Comparison of ENCODE assay signal across 17 cellular contexts in genomic region chr5:3639175-3639574, GRCh38. TPM values are rescaled to one million over a fixed set of nuclear protein-coding genes. Genes with fewer than 3 reads are reported as not detected.
A peak's percentile ranks its signal among the peaks of the same experiment; 100 is the strongest.
DNase-seq lines count a peak whose midpoint lies in the region; ATAC-seq and TF ChIP-seq lines count a peak whose summit lies in the region.
"Had no signal": no experiment of that assay in that cellular context is flagged by ENCODE, and none has a peak within 500 bp of the region (broad histone marks: within the 10 kb centered on the region; RNA-seq: fewer than 3 reads in every experiment).

No MANE protein-coding gene starts in this region.

- no peak overlapping the region for H3K14ac ChIP-seq in H9 (ENCODE audit: insufficient read depth, low read length)

- H3K9me3 Mint-ChIP-seq in H9 (peaks cover 2 to 6% of the 10 kb centered on the region in 2 experiments; a peak in 3 of 5 replicates), endodermal cell (no peaks in the 10 kb centered on the region)

- H3K36me3 ChIP-seq in DND-41 (ENCODE audit: insufficient read depth, low read length) (no peaks in the 10 kb centered on the region), endodermal cell (ENCODE audit: control insufficient read depth, insufficient read depth, low read length) (no peaks in the 10 kb centered on the region)
- H3K36me3 ChIP-seq: BLaER1 treated with 17β-estradiol and CSF1 and Interleukin-3, amounts not matched to agents 10 nM and 100 nM had no signal

- H3K4me2 ChIP-seq in DND-41 (ENCODE audit: insufficient read depth, low read length) = no peak overlapping the region
- H3K4me2 ChIP-seq in H9 (ENCODE audit: insufficient read depth, insufficient read length, low read length) = no peak overlapping the region
- H3K4me2 ChIP-seq: BLaER1 treated with 17β-estradiol and CSF1 and Interleukin-3, amounts not matched to agents 10 nM and 100 nM had no signal

- no peak overlapping the region for H4K5ac ChIP-seq in H9 (ENCODE audit: insufficient read length, low read depth, low read length)

- H3K27ac Mint-ChIP-seq in H9 (no peak overlapping the region), endodermal cell (no peak overlapping the region)
- H3K27ac Mint-ChIP-seq: CD4-positive, CD25-positive, alpha-beta regulatory T cell; HFFc6 had no signal

- H2AK5ac ChIP-seq in H9 (ENCODE audit: insufficient read length, low read length) = no peak overlapping the region

- H3K4me1 Mint-ChIP-seq in H9 (peaks cover 0 to 8% of the 10 kb centered on the region in 2 experiments; a peak in 2 of 4 replicates), endodermal cell (no peaks in the 10 kb centered on the region)
- H3K4me1 Mint-ChIP-seq: CD4-positive, CD25-positive, alpha-beta regulatory T cell had no signal

- H2AFZ ChIP-seq in DND-41 (ENCODE audit: low read depth, low read length) = no peak overlapping the region
- H2AFZ ChIP-seq in H9 (ENCODE audit: low read length) = no peak overlapping the region

- H3K18ac ChIP-seq in H9 (ENCODE audit: insufficient read length, low read depth, low read length) = no peak overlapping the region

- H3K4me1 ChIP-seq in DND-41 (ENCODE audit: insufficient read depth, low read length) (no peaks in the 10 kb centered on the region), H9 (ENCODE audit: insufficient read depth, low read length) (no peaks in the 10 kb centered on the region), endodermal cell (ENCODE audit: control insufficient read depth, insufficient read depth, low read length) (no peaks in the 10 kb centered on the region)

- no peaks in the 10 kb centered on the region for H3K23me2 ChIP-seq in H9 (ENCODE audit: insufficient read length, low read depth, low read length, poor library complexity, severe bottlenecking)

- peaks cover 2 to 9% (median 6%) of the 10 kb centered on the region in 3 experiments; a peak in 5 of 7 replicates for H3K36me3 Mint-ChIP-seq in H9 (ENCODE audit: insufficient read depth in 1 of 3, low read depth in 3 of 3)
- no peaks in the 10 kb centered on the region for H3K36me3 Mint-ChIP-seq in endodermal cell (ENCODE audit: low read depth)
- H3K36me3 Mint-ChIP-seq: CD4-positive, CD25-positive, alpha-beta regulatory T cell had no signal

- H3K9me3 ChIP-seq in DND-41 (ENCODE audit: insufficient read depth, low read length, severe bottlenecking) (no peaks in the 10 kb centered on the region), H9 (ENCODE audit: control insufficient read depth, low read depth, low read length) (no peaks in the 10 kb centered on the region), endodermal cell (ENCODE audit: control insufficient read depth, low read length) (no peaks in the 10 kb centered on the region)

- no peaks in the 10 kb centered on the region for H3K79me1 ChIP-seq in H9 (ENCODE audit: insufficient read depth, low read depth, low read length, poor library complexity, severe bottlenecking)

- DNase-seq in DND-41 (peak; percentile 22), H9 (peak; percentile 34), endodermal cell (peak; percentile 50), mesenteric fat pad (ENCODE audit: low spot score) (peak; percentile 64), occipital lobe (lab: John Stamatoyannopoulos, UW) (no peak), hippocampal formation (lab: John Stamatoyannopoulos, UW) (no peak), NCI-H82 treated with DMSO at 0.1 percent for 48 hours (lab: John Stamatoyannopoulos, UW; ENCODE audit: unreplicated experiment) (no peak)
- DNase-seq: ACHN; Calu3; CD4-positive, CD25-positive, alpha-beta regulatory T cell; DMS 273 treated with DMSO at 0.1 percent for 48 hours; EL; GOT3; HCEC 1CT; HFFc6 had no signal

- H2BK12ac ChIP-seq in H9 (ENCODE audit: insufficient read length, low read depth, low read length) = no peak overlapping the region

- no peak overlapping the region for H3K4ac ChIP-seq in H9 (ENCODE audit: low read depth, low read length)

- H4K91ac ChIP-seq in H9 (ENCODE audit: insufficient read length, low read depth, low read length) = no peak overlapping the region

- H3K23ac ChIP-seq in H9 (ENCODE audit: insufficient read length, low read depth, low read length) = no peak overlapping the region

- WGBS in H9 (ENCODE audit: extremely low coverage, insufficient read length, low lambda C conversion rate) = no CpG with 5 or more reads among the region's 8 CpGs
- WGBS in endodermal cell (ENCODE audit: insufficient coverage in 1 of 2, insufficient read length in 1 of 2), 2 experiments = 87 to 90% methylated on average over 2 to 7 of the region's 8 CpGs

- ATAC-seq in DND-41 (ENCODE audit: insufficient read depth, low read depth) = peak; percentile 31; the same call in 1 of the 3 replicates
- ATAC-seq: HepG2 had no signal

- peaks cover 1% of the 10 kb centered on the region; the same call in 1 of the 2 replicates for H3K27me3 Mint-ChIP-seq in H9 (ENCODE audit: low read depth)
- H3K27me3 Mint-ChIP-seq in endodermal cell (ENCODE audit: insufficient read depth) = no peaks in the 10 kb centered on the region
- H3K27me3 Mint-ChIP-seq: CD4-positive, CD25-positive, alpha-beta regulatory T cell had no signal

- no peak overlapping the region for H3K27ac ChIP-seq in DND-41 (ENCODE audit: low read length)
- no peak overlapping the region for H3K27ac ChIP-seq in H9 (ENCODE audit: insufficient read length, low read depth, low read length)
- H3K27ac ChIP-seq in endodermal cell (ENCODE audit: low read depth, low read length) = no peak overlapping the region
- H3K27ac ChIP-seq: BLaER1 treated with 17β-estradiol and CSF1 and Interleukin-3, amounts not matched to agents 10 nM and 100 nM had no signal

- H3T11ph ChIP-seq in H9 (ENCODE audit: low read length) = no peak overlapping the region

- H4K8ac ChIP-seq in H9 (replicated peaks; ENCODE audit: insufficient read length, low read depth, low read length) = no peak overlapping the region

- no peak overlapping the region for H2BK5ac ChIP-seq in H9 (ENCODE audit: insufficient read length, low read length)

- no peak overlapping the region for H2BK15ac ChIP-seq in H9 (ENCODE audit: low read depth, low read length)

- TF ChIP-seq CTCF in DND-41 (IDR thresholded peaks at IDR 0.05; ENCODE audit: borderline replicate concordance, extremely low read depth, low read length, poor library complexity, severe bottlenecking) (peak; percentile 31), H9 (conservative IDR thresholded peaks at IDR 0.05) (0 out of 3 replicates have a peak, but pooled peaks have one; percentile 17), endodermal cell (conservative IDR thresholded peaks at IDR 0.05) (no peak)

- H3K4me3 ChIP-seq in DND-41 (ENCODE audit: low read depth in 1 of 2, low read length in 2 of 2) (no peak overlapping the region), endodermal cell (ENCODE audit: low read length) (no peak overlapping the region)
- H3K4me3 ChIP-seq: BLaER1 treated with 17β-estradiol and CSF1 and Interleukin-3, amounts not matched to agents 10 nM and 100 nM had no signal

- H3K27me3 ChIP-seq in DND-41 (ENCODE audit: insufficient read depth, low read length, poor library complexity) (no peaks in the 10 kb centered on the region), H9 (ENCODE audit: insufficient read depth, low read length) (no peaks in the 10 kb centered on the region), endodermal cell (ENCODE audit: control insufficient read depth, insufficient read depth, low read length, poor library complexity, severe bottlenecking) (no peaks in the 10 kb centered on the region)
- H3K27me3 ChIP-seq: BLaER1 treated with 17β-estradiol and CSF1 and Interleukin-3, amounts not matched to agents 10 nM and 100 nM had no signal

- H4K20me1 ChIP-seq in DND-41 (ENCODE audit: insufficient read depth, low read length) (no peaks in the 10 kb centered on the region), H9 (ENCODE audit: control insufficient read depth, insufficient read depth, insufficient read length) (no peaks in the 10 kb centered on the region)
- H4K20me1 ChIP-seq: BLaER1 treated with 17β-estradiol and CSF1 and Interleukin-3, amounts not matched to agents 10 nM and 100 nM had no signal

- H2BK120ac ChIP-seq in H9 (ENCODE audit: low read depth, low read length, poor library complexity, severe bottlenecking) = no peak overlapping the region

- H3K4me3 Mint-ChIP-seq in H9 (no peak overlapping the region), endodermal cell (no peak overlapping the region)
- H3K4me3 Mint-ChIP-seq: CD4-positive, CD25-positive, alpha-beta regulatory T cell; HFFc6 had no signal

- H3K79me2 ChIP-seq in DND-41 (ENCODE audit: insufficient read depth, low read length) (no peaks in the 10 kb centered on the region), H9 (ENCODE audit: insufficient read depth, low read length) (no peaks in the 10 kb centered on the region)

- H3K56ac ChIP-seq in H9 (ENCODE audit: insufficient read length, low read depth, low read length) = no peak overlapping the region

- H2BK20ac ChIP-seq in H9 (ENCODE audit: low read depth, low read length, poor library complexity, severe bottlenecking) = no peak overlapping the region

- H3K9ac ChIP-seq in DND-41 (ENCODE audit: low read depth, low read length) (no peak overlapping the region), H9 (ENCODE audit: extremely low read depth, insufficient read length, low read length) (no peak overlapping the region), endodermal cell (ENCODE audit: extremely low read depth, low read length, poor library complexity, severe bottlenecking) (no peak overlapping the region)
- H3K9ac ChIP-seq: BLaER1 treated with 17β-estradiol and CSF1 and Interleukin-3, amounts not matched to agents 10 nM and 100 nM had no signal

RNA-seq across cellular contexts. Expression of gene IRX1, which starts 43.5 kb away (rescaled TPM):
- total RNA-seq in H9 (2021) (3.6 and 4.1 TPM in 2 replicates), endodermal cell (1 to 10 TPM; 1.9 to 7.6 TPM), mesenteric fat pad (not detected), occipital lobe (not detected)
- polyA plus RNA-seq in endodermal cell (2013, experiment 1 of 2) = 50.3 TPM
- 45.6 TPM for polyA plus RNA-seq in endodermal cell (2013, experiment 2 of 2)
- total RNA-seq: Calu3; CD4-positive, CD25-positive, alpha-beta regulatory T cell; HepG2; HFFc6 had no signal
- polyA plus RNA-seq: CD4-positive, CD25-positive, alpha-beta regulatory T cell; HepG2 had no signal

Comparison
In these comparisons a context has a peak if more than half of its experiments do, and no peak if none do; other contexts are left out.
1. DNase-seq: peak in DND-41 (single experiment), H9 (single experiment), endodermal cell (single experiment) and mesenteric fat pad (single experiment); none in occipital lobe (single experiment), hippocampal formation (0 of 2) and NCI-H82 treated with DMSO at 0.1 percent for 48 hours (single experiment).